Comparison of ENCODE assay signal across 21 cellular contexts in the genomic region with DNA sequence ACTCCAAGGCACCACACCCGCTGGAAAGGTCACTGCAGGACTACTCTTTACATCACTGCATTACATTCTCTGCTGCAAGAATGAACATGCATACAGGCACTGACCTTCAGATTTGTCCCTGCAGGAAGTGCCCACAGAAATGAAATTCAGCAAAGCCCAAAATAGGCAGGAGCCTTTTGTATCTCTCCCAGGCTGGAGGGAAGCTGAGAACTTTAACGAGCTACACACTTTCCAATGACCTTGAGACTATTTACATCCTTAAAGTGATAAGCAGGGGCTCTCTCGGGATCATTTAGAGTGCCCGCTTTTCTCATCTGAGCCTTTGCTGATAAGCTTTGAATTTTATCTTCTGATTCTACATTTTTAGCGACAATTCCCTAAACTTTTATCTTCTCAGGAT. TPM values are rescaled to one million over a fixed set of nuclear protein-coding genes. Genes with fewer than 3 reads are reported as not detected.
DNase-seq lines count a peak whose midpoint lies in the region; ATAC-seq and TF ChIP-seq lines count a peak whose summit lies in the region.
"Had no signal": no experiment of that assay in that cellular context is flagged by ENCODE, and none has a peak within 500 bp of the region (broad histone marks: within the 10 kb centered on the region; RNA-seq: fewer than 3 reads in every experiment).

No MANE protein-coding gene starts in this region.

- H3K27ac ChIP-seq in cardiac muscle cell, result peak overlapping the region; percentile 61
- H3K27ac ChIP-seq in angular gyrus (ENCODE audit: low read depth, low read length), result peak overlapping the region; percentile 96
- H3K27ac ChIP-seq: C4-2B, Peyer's patch had no signal

- TF ChIP-seq CTCF in cardiac muscle cell (IDR thresholded peaks at IDR 0.05; ENCODE audit: low read depth, low read length) (no peak), epithelial cell of esophagus (IDR thresholded peaks at IDR 0.05; ENCODE audit: insufficient read depth, low read depth, low read length, missing control alignments) (no peak)

- intact Hi-C loops in Right ventricle myocardium inferior (cut with DNase I), result no loop called here

- peak in 1 of 2 donors; percentile 62 for DNase-seq in cardiac muscle cell (ENCODE audit: low read depth in 1 of 2, low spot score in 1 of 2)
- DNase-seq in Right ventricle myocardium inferior (ENCODE audit: missing footprints), result no peak
- DNase-seq in epithelial cell of esophagus (ENCODE audit: low read depth), result peak; percentile 50
- DNase-seq in activated T-cell treated with anti-CD3 and anti-CD28 coated beads, Interleukin-2, amount 50 U/mL, for 1 hour, result no peak
- DNase-seq in DMS79 (lab: John Stamatoyannopoulos, UW), result no peak
- DNase-seq: Calu3; CD8-positive, alpha-beta memory T cell; DMS153; Karpas-422; NCI-H1048; NCI-H1436; NCI-H187 treated with DMSO at 0.1 percent for 48 hours; NCI-H2107; NCI-H2227 treated with DMSO at 0.1 percent for 48 hours; NCI-H510A treated with DMSO at 0.1 percent for 48 hours; NCI-H748 treated with DMSO at 0.1 percent for 48 hours; Peyer's patch; Right ventricle myocardium superior had no signal

- ATAC-seq in Right ventricle myocardium inferior, result no peak
- no peak for ATAC-seq in GM21367 (IDR thresholded peaks at IDR 0.05; ENCODE audit: unreplicated experiment)

- H3K27me3 ChIP-seq in cardiac muscle cell, result no peaks in the 10 kb centered on the region
- H3K27me3 ChIP-seq: Peyer's patch had no signal

- no peaks in the 10 kb centered on the region for H3K9me3 ChIP-seq in cardiac muscle cell (ENCODE audit: low read depth)
- H3K9me3 ChIP-seq: Peyer's patch had no signal

- H3K4me1 ChIP-seq in cardiac muscle cell (ENCODE audit: low read depth), result peaks cover 27% of the 10 kb centered on the region
- H3K4me1 ChIP-seq: Peyer's patch had no signal

- H3K36me3 ChIP-seq in cardiac muscle cell, result no peaks in the 10 kb centered on the region
- H3K36me3 ChIP-seq: Peyer's patch had no signal

- no peak overlapping the region for H3K4me3 ChIP-seq in cardiac muscle cell
- no peak overlapping the region for H3K4me3 ChIP-seq in epithelial cell of esophagus (ENCODE audit: low read length)
- H3K4me3 ChIP-seq: Peyer's patch had no signal

RNA-seq across cellular contexts. Expression of a gene that starts 12.5 kb away (rescaled TPM):
- total RNA-seq in cardiac muscle cell, result 33.4 and 54.9 TPM in 2 replicates
- polyA plus RNA-seq in cardiac muscle cell, result 51.6 and 73.9 TPM in 2 replicates
- 43.3 TPM for total RNA-seq in Right ventricle myocardium inferior
